In genomic region chr1:160999376-160999775, GRCh38 we compare ENCODE assay signal across 15 cellular contexts. TPM values are rescaled to one million over a fixed set of nuclear protein-coding genes. Genes with fewer than 3 reads are reported as not detected.
"Had no signal": no experiment of that assay in that cellular context is flagged by ENCODE, and none has a peak within 500 bp of the region (broad histone marks: within the 10 kb centered on the region; RNA-seq: fewer than 3 reads in every experiment).

No MANE protein-coding gene starts in this region.

- H3K9ac ChIP-seq: parathyroid adenoma had no signal

- H3K27me3 ChIP-seq: tibial artery had no signal

- H3K9me3 ChIP-seq: tibial artery had no signal

- DNase-seq: activated CD4-positive, alpha-beta T cell treated with anti-CD3 and anti-CD28 coated beads, Interleukin-2, amount 10 ng/mL, durations not matched to agents 7 days and 5 days; activated CD8-positive, alpha-beta memory T cell treated with anti-CD3 and anti-CD28 coated beads for 24 hours; activated naive CD4-positive, alpha-beta T cell treated with anti-CD3 and anti-CD28 coated beads, Interleukin-2, amount 10 ng/mL, durations not matched to agents 7 days and 5 days; central memory CD4-positive, alpha-beta T cell; cortex of kidney; effector memory CD4-positive, alpha-beta T cell; hypothalamus; stimulated activated CD4-positive, alpha-beta T cell treated with anti-CD3 and anti-CD28 coated beads, Interleukin-4, amount 100 ng/mL, for 4 hours had no signal

- H3K4me1 ChIP-seq: parathyroid adenoma, tibial artery had no signal

- H3K9me3 Mint-ChIP-seq: activated CD4-positive, alpha-beta T cell treated with anti-CD3 and anti-CD28 coated beads, Interleukin-2, amount 10 ng/mL, durations not matched to agents 7 days and 5 days; activated naive CD4-positive, alpha-beta T cell treated with anti-CD3 and anti-CD28 coated beads, Interleukin-2, amount 10 ng/mL, durations not matched to agents 7 days and 5 days; activated T-helper 2 cell treated with anti-CD3 and anti-CD28 coated beads, Interferon-gamma antibody, Interleukin-2, Interleukin-4, amounts not matched to agents 10 μg/mL and 5 μg/mL and 100 μg/mL, durations not matched to agents 14 hours and 24 hours and 36 hours; WTC11 had no signal

- ATAC-seq: WTC11 had no signal

- H2AFZ ChIP-seq: parathyroid adenoma had no signal

- H3K27ac Mint-ChIP-seq: activated CD4-positive, alpha-beta T cell treated with anti-CD3 and anti-CD28 coated beads, Interleukin-2, amount 10 ng/mL, durations not matched to agents 7 days and 5 days; activated naive CD4-positive, alpha-beta T cell treated with anti-CD3 and anti-CD28 coated beads, Interleukin-2, amount 10 ng/mL, durations not matched to agents 7 days and 5 days; activated T-helper 2 cell treated with anti-CD3 and anti-CD28 coated beads, Interferon-gamma antibody, Interleukin-2, Interleukin-4, amounts not matched to agents 10 μg/mL and 5 μg/mL and 100 μg/mL, durations not matched to agents 14 hours and 24 hours and 36 hours had no signal

- H3K4me3 ChIP-seq: tibial artery had no signal

- H3K4me3 Mint-ChIP-seq: activated CD4-positive, alpha-beta T cell treated with anti-CD3 and anti-CD28 coated beads, Interleukin-2, amount 10 ng/mL, durations not matched to agents 7 days and 5 days; activated naive CD4-positive, alpha-beta T cell treated with anti-CD3 and anti-CD28 coated beads, Interleukin-2, amount 10 ng/mL, durations not matched to agents 7 days and 5 days; WTC11 had no signal

- H3K27ac ChIP-seq: parathyroid adenoma, tibial artery had no signal

- H3K27me3 Mint-ChIP-seq: activated CD4-positive, alpha-beta T cell treated with anti-CD3 and anti-CD28 coated beads, Interleukin-2, amount 10 ng/mL, durations not matched to agents 7 days and 5 days; activated naive CD4-positive, alpha-beta T cell treated with anti-CD3 and anti-CD28 coated beads, Interleukin-2, amount 10 ng/mL, durations not matched to agents 7 days and 5 days had no signal

RNA-seq across cellular contexts. Expression of gene ITLN2, which starts 44.8 kb away (rescaled TPM):
- total RNA-seq: activated CD4-positive, alpha-beta T cell treated with anti-CD3 and anti-CD28 coated beads, Interleukin-2, amount 10 ng/mL, durations not matched to agents 7 days and 5 days; activated T-helper 2 cell treated with anti-CD3 and anti-CD28 coated beads, Interferon-gamma antibody, Interleukin-2, Interleukin-4, amounts not matched to agents 10 μg/mL and 5 μg/mL and 100 μg/mL, durations not matched to agents 14 hours and 24 hours and 36 hours; glomerular endothelial cell; renal cortical epithelial cell; T-helper 1 cell treated with Interleukin-12 subunit alpha and Interleukin-12 subunit beta and Interleukin-4 antibody, amounts not matched to agents 30 ng/mL and 1 ng/mL, for 36 hours had no signal
